ENCODE assay signal across 8 cellular contexts in the genomic region with DNA sequence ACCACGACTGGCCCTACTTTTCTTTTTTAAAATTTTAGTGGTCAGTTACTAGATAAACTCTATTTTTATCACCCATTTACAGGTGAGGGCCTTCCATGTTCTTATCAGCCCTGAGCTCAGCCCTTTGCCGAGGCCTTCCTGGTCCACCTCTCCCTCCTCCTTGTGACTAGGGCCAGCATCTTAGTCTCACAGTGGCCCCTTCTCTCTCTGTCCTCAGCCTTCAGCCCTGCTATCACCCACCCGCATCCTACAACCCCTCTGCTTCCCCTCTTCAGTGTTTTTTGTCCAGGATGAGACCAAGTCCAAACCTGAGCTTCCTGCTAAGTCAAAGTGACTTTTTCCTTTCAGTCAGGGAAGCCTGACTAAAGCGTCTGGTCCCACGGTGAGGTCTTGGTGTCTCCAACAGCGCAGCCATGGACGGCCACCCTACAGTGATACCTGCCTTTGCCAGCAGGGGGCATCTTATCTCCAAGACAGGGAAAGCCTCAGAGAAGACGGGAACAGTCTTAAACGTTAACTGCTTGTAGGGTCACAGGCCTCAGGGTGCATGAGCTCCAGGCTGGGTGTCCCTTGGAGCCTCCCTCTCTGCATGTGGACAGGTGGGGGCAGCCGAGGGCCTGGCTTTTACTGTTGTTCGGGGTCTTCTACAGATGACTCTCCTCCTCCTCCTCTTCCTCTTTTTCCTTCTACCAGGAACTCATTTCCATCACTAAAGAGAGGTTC. TPM values are rescaled to one million over a fixed set of nuclear protein-coding genes. Genes with fewer than 3 reads are reported as not detected.
DNase-seq lines count a peak whose midpoint lies in the region; ATAC-seq, FAIRE-seq and TF ChIP-seq lines count a peak whose summit lies in the region.

No MANE protein-coding gene starts in this region.

- no peak overlapping the region for H3K27ac ChIP-seq in endothelial cell of umbilical vein (ENCODE audit: insufficient read depth, low read depth, low read length)
- no peak overlapping the region for H3K27ac ChIP-seq in naive thymus-derived CD4-positive, alpha-beta T cell (ENCODE audit: low read depth, low read length)
- no peak overlapping the region for H3K27ac ChIP-seq in stomach

- POLR2A ChIA-PET in activated CD4-positive, alpha-beta memory T cell treated with anti-CD3 and anti-CD28 coated beads, Interleukin-2, amount 10 ng/mL, durations not matched to agents 7 days and 5 days (lab: Charles Lee): interaction anchor here (1.8 kb wide), 1 partner anchor 11 kb away, joined by 4 read pairs; no protein-coding TSS in a partner anchor
- POLR2A ChIA-PET in endothelial cell of umbilical vein (lab: Charles Lee): no interaction called here
- POLR2A ChIA-PET in naive thymus-derived CD4-positive, alpha-beta T cell (lab: Charles Lee): interaction anchor here (0.6 to 1.2 kb wide), 5 partner anchors 15 to 462 kb away, joined by 3 to 5 read pairs (median 3); no protein-coding TSS in a partner anchor

- H3K4me1 Mint-ChIP-seq in activated CD4-positive, alpha-beta memory T cell treated with anti-CD3 and anti-CD28 coated beads, Interleukin-2, amount 10 ng/mL, durations not matched to agents 7 days and 5 days: peaks cover 25% of the 10 kb centered on the region
- H3K4me1 Mint-ChIP-seq in naive thymus-derived CD4-positive, alpha-beta T cell: peaks cover 9 to 48% (median 38%) of the 10 kb centered on the region in 7 donors

- WGBS in stomach, 5 donors: 15 to 42% (median 26%) methylated on average over 5 to 11 of the region's 11 CpGs

- H2AFZ ChIP-seq in endothelial cell of umbilical vein (ENCODE audit: low read depth, low read length): no peak overlapping the region

- ATAC-seq in GM21381 (IDR thresholded peaks at IDR 0.05; ENCODE audit: unreplicated experiment): peak; percentile 60
- peak; percentile 82 for ATAC-seq in naive thymus-derived CD4-positive, alpha-beta T cell
- no peak for ATAC-seq in HG02642 (IDR thresholded peaks at IDR 0.05; ENCODE audit: poor library complexity, unreplicated experiment)

- dilution Hi-C loops in endothelial cell of umbilical vein (cut with MboI; ENCODE audit: extremely low pct_ligation_motif_present, low sequenced_read_pairs): no loop called here

- BruUV-seq in endothelial cell of umbilical vein (replicated peaks; lab: Mats Ljungman, UMichigan): no TSS peak

- H3K27me3 Mint-ChIP-seq in activated CD4-positive, alpha-beta memory T cell treated with anti-CD3 and anti-CD28 coated beads, Interleukin-2, amount 10 ng/mL, durations not matched to agents 7 days and 5 days: peaks cover 1% of the 10 kb centered on the region
- H3K27me3 Mint-ChIP-seq in naive thymus-derived CD4-positive, alpha-beta T cell: peaks cover 0 to 9% (median 0%) of the 10 kb centered on the region in 5 donors

- intact Hi-C loops in endothelial cell of umbilical vein (cut with micrococcal nuclease) (loop anchor here (1.0 to 5.0 kb wide), 2 partner anchors 463 to 546 kb away; no protein-coding TSS in a partner anchor), stomach (cut with DNase I; ENCODE audit: low total_unique reads) (no loop called here)
- intact Hi-C loops in naive thymus-derived CD4-positive, alpha-beta T cell (cut with micrococcal nuclease): loop anchor here (1.0 kb wide), 2 partner anchors 463 to 585 kb away; no protein-coding TSS in a partner anchor

- DNase-seq in CD1c-positive myeloid dendritic cell (ENCODE audit: extremely low spot score): peak; percentile 50
- DNase-seq in NCI-H460 (ENCODE audit: extremely low read depth, low read depth): peak; percentile 58
- peak; percentile 65 for DNase-seq in activated CD4-positive, alpha-beta memory T cell treated with anti-CD3 and anti-CD28 coated beads, Interleukin-2, amount 10 ng/mL, durations not matched to agents 7 days and 5 days
- peak; percentile 39 for DNase-seq in endothelial cell of umbilical vein (ENCODE audit: low read depth, low spot score)
- DNase-seq in naive thymus-derived CD4-positive, alpha-beta T cell: peak; percentile 38 to 72 (median 57)
- DNase-seq in stomach: peak; percentile 69

- no peak overlapping the region for H3K4me3 Mint-ChIP-seq in activated CD4-positive, alpha-beta memory T cell treated with anti-CD3 and anti-CD28 coated beads, Interleukin-2, amount 10 ng/mL, durations not matched to agents 7 days and 5 days
- H3K4me3 Mint-ChIP-seq in naive thymus-derived CD4-positive, alpha-beta T cell: peak overlapping the region in 6 of 10 donors; percentile 7 to 77 (median 62)

- TF ChIP-seq EP300 in stomach (IDR thresholded peaks at IDR 0.05): no peak

- H3K4me1 ChIP-seq in endothelial cell of umbilical vein (ENCODE audit: control insufficient read depth, extremely low read depth, insufficient read depth, low read length): no peaks in the 10 kb centered on the region
- H3K4me1 ChIP-seq in naive thymus-derived CD4-positive, alpha-beta T cell (ENCODE audit: control insufficient read depth in 2 of 2, insufficient read depth in 2 of 2, low read length in 2 of 2): peaks cover 14 to 28% of the 10 kb centered on the region in 2 donors
- H3K4me1 ChIP-seq in stomach: no peaks in the 10 kb centered on the region

- H3K36me3 ChIP-seq in endothelial cell of umbilical vein (ENCODE audit: control insufficient read depth in 2 of 2, extremely low read depth in 1 of 2, insufficient read depth in 2 of 2, low read length in 2 of 2) (no peaks in the 10 kb centered on the region), stomach (no peaks in the 10 kb centered on the region)
- no peaks in the 10 kb centered on the region for H3K36me3 ChIP-seq in naive thymus-derived CD4-positive, alpha-beta T cell (ENCODE audit: control insufficient read depth in 2 of 3, insufficient read depth in 3 of 3, low read length in 3 of 3)

- H3K9me3 ChIP-seq in endothelial cell of umbilical vein (replicated peaks; ENCODE audit: control insufficient read depth, insufficient read depth, low read length) (no peaks in the 10 kb centered on the region), stomach (no peaks in the 10 kb centered on the region)
- no peaks in the 10 kb centered on the region for H3K9me3 ChIP-seq in naive thymus-derived CD4-positive, alpha-beta T cell (ENCODE audit: control insufficient read depth in 2 of 3, low read length in 3 of 3)

- H3K27me3 ChIP-seq in endothelial cell of umbilical vein (ENCODE audit: control insufficient read depth in 2 of 2, insufficient read depth in 2 of 2, low read length in 2 of 2): no peaks in the 10 kb centered on the region
- H3K27me3 ChIP-seq in naive thymus-derived CD4-positive, alpha-beta T cell (ENCODE audit: control insufficient read depth in 2 of 2, insufficient read depth in 2 of 2, low read length in 2 of 2): no peaks in the 10 kb centered on the region
- H3K27me3 ChIP-seq in stomach: peaks cover 0 to 23% (median 0%) of the 10 kb centered on the region in 3 donors

- no peak overlapping the region for H3K27ac Mint-ChIP-seq in activated CD4-positive, alpha-beta memory T cell treated with anti-CD3 and anti-CD28 coated beads, Interleukin-2, amount 10 ng/mL, durations not matched to agents 7 days and 5 days
- peak overlapping the region in 6 of 9 donors; percentile 37 to 95 (median 82) for H3K27ac Mint-ChIP-seq in naive thymus-derived CD4-positive, alpha-beta T cell

- peaks cover 5% of the 10 kb centered on the region for H3K36me3 Mint-ChIP-seq in activated CD4-positive, alpha-beta memory T cell treated with anti-CD3 and anti-CD28 coated beads, Interleukin-2, amount 10 ng/mL, durations not matched to agents 7 days and 5 days (ENCODE audit: low read depth)
- peaks cover 0 to 8% (median 0%) of the 10 kb centered on the region in 5 donors for H3K36me3 Mint-ChIP-seq in naive thymus-derived CD4-positive, alpha-beta T cell

- no peaks in the 10 kb centered on the region for H3K9me3 Mint-ChIP-seq in activated CD4-positive, alpha-beta memory T cell treated with anti-CD3 and anti-CD28 coated beads, Interleukin-2, amount 10 ng/mL, durations not matched to agents 7 days and 5 days
- no peaks in the 10 kb centered on the region for H3K9me3 Mint-ChIP-seq in naive thymus-derived CD4-positive, alpha-beta T cell

- H3K4me3 ChIP-seq in endothelial cell of umbilical vein (replicated peaks in 1 of 3; ENCODE audit: insufficient read depth in 1 of 3, low read depth in 1 of 3, low read length in 3 of 3) (no peak overlapping the region), stomach (no peak overlapping the region)
- no peak overlapping the region for H3K4me3 ChIP-seq in naive thymus-derived CD4-positive, alpha-beta T cell (ENCODE audit: low read length)

- no peak overlapping the region for H3K4me2 ChIP-seq in endothelial cell of umbilical vein (ENCODE audit: insufficient read depth, low read length)

- H3K79me2 ChIP-seq in endothelial cell of umbilical vein (ENCODE audit: control insufficient read depth, insufficient read depth, low read length): no peaks in the 10 kb centered on the region

- peak; percentile 81 for FAIRE-seq in endothelial cell of umbilical vein (lab: Jason Lieb, UNC)

- H4K20me1 ChIP-seq in endothelial cell of umbilical vein (replicated peaks; ENCODE audit: control insufficient read depth, extremely low read depth, insufficient read depth, low read length): no peaks in the 10 kb centered on the region

- TF ChIP-seq CTCF in endothelial cell of umbilical vein (IDR thresholded peaks at IDR 0.05; ENCODE audit: extremely low read depth in 1 of 2, insufficient read depth in 1 of 2, low read depth in 1 of 2, low read length in 2 of 2) (peak; percentile 60 to 68), stomach (IDR thresholded peaks at IDR 0.05) (peak in 5 of 7 experiments; percentile 42 to 66 (median 50))

- CTCF ChIA-PET in activated CD4-positive, alpha-beta memory T cell treated with anti-CD3 and anti-CD28 coated beads, Interleukin-2, amount 10 ng/mL, durations not matched to agents 7 days and 5 days (lab: Charles Lee): interaction anchor here (0.9 to 1.2 kb wide), 6 partner anchors 11 to 671 kb away, joined by 3 to 4 read pairs (median 3); no protein-coding TSS in a partner anchor
- CTCF ChIA-PET in endothelial cell of umbilical vein (lab: Charles Lee): no interaction called here
- CTCF ChIA-PET in naive thymus-derived CD4-positive, alpha-beta T cell (lab: Charles Lee): interaction anchor here (0.6 to 2.1 kb wide), 7 partner anchors 17 to 1433 kb away, joined by 3 to 6 read pairs (median 3); no protein-coding TSS in a partner anchor

- H3K9ac ChIP-seq in endothelial cell of umbilical vein (replicated peaks; ENCODE audit: extremely low read depth, insufficient read depth, low read length): no peak overlapping the region

- H3K9me1 ChIP-seq in endothelial cell of umbilical vein (replicated peaks; ENCODE audit: control insufficient read depth, extremely low read depth, insufficient read depth, low read length): no peaks in the 10 kb centered on the region

- TF ChIP-seq POLR2A in endothelial cell of umbilical vein (IDR thresholded peaks at IDR 0.05; ENCODE audit: low read depth, low read length) (no peak), stomach (IDR thresholded peaks at IDR 0.05) (no peak)

RNA-seq across cellular contexts. Expression of a gene that starts 11.7 kb away (rescaled TPM):
- total RNA-seq in NCI-H460 (2014; rRNA removed; shearing (Covaris generic)): not detected in 2 replicates
- not detected in 2 replicates for polyA plus RNA-seq in NCI-H460 (2014; cell fraction: nucleus; rRNA removed)
- total RNA-seq in activated CD4-positive, alpha-beta memory T cell treated with anti-CD3 and anti-CD28 coated beads, Interleukin-2, amount 10 ng/mL, durations not matched to agents 7 days and 5 days: not detected
- not detected in 2 replicates for total RNA-seq in endothelial cell of umbilical vein
- polyA plus RNA-seq in endothelial cell of umbilical vein: not detected in 2 replicates
- polyA plus RNA-seq in endothelial cell of umbilical vein (2011; cell fraction: cytosol; rRNA removed): not detected in 2 replicates
- polyA plus RNA-seq in endothelial cell of umbilical vein (2011; cell fraction: nucleus; rRNA removed): not detected in 2 replicates
- polyA plus RNA-seq in endothelial cell of umbilical vein (2012): not detected in 2 replicates
- 0.93 TPM in 1 of 2 replicates, not detected in the other for polyA minus RNA-seq in endothelial cell of umbilical vein
- not detected for polyA minus RNA-seq in endothelial cell of umbilical vein (2011; cell fraction: cytosol; rRNA and poly(A)+ RNA removed)
- not detected in 2 replicates for polyA minus RNA-seq in endothelial cell of umbilical vein (2011; cell fraction: nucleus; rRNA and poly(A)+ RNA removed)
- total RNA-seq in naive thymus-derived CD4-positive, alpha-beta T cell: not detected
- not detected for polyA plus RNA-seq in naive thymus-derived CD4-positive, alpha-beta T cell
- total RNA-seq in stomach: not detected
- polyA plus RNA-seq in stomach: not detected

RNA-seq across cellular contexts. Expression of a gene that starts 22.2 kb away (rescaled TPM):
- total RNA-seq in NCI-H460 (2014; rRNA removed; shearing (Covaris generic)): 7.3 and 7.9 TPM in 2 replicates
- polyA plus RNA-seq in NCI-H460 (2014; cell fraction: nucleus; rRNA removed): 6.5 and 8.0 TPM in 2 replicates
- 1 to 10 TPM; 9.3 to 9.9 TPM for total RNA-seq in activated CD4-positive, alpha-beta memory T cell treated with anti-CD3 and anti-CD28 coated beads, Interleukin-2, amount 10 ng/mL, durations not matched to agents 7 days and 5 days
- total RNA-seq in endothelial cell of umbilical vein (2.1 and 2.5 TPM in 2 replicates), stomach (10 to 100 TPM in 1 of 5 donors, 1 to 10 TPM in 4; 1.4 to 20.4 (median 5.7) TPM)
- polyA plus RNA-seq in endothelial cell of umbilical vein (1.5 and 1.6 TPM in 2 replicates), stomach (1 to 10 TPM; 2.1 to 6.4 (median 4.0) TPM)
- 1.6 and 1.8 TPM in 2 replicates for polyA plus RNA-seq in endothelial cell of umbilical vein (2011; cell fraction: cytosol; rRNA removed)
- polyA plus RNA-seq in endothelial cell of umbilical vein (2011; cell fraction: nucleus; rRNA removed): 2.2 and 3.0 TPM in 2 replicates
- 1.1 and 1.7 TPM in 2 replicates for polyA plus RNA-seq in endothelial cell of umbilical vein (2012)
- 0.70 and 1.6 TPM in 2 replicates for polyA minus RNA-seq in endothelial cell of umbilical vein
- 0.92 TPM for polyA minus RNA-seq in endothelial cell of umbilical vein (2011; cell fraction: cytosol; rRNA and poly(A)+ RNA removed)
- polyA minus RNA-seq in endothelial cell of umbilical vein (2011; cell fraction: nucleus; rRNA and poly(A)+ RNA removed): 1.4 and 1.6 TPM in 2 replicates
- total RNA-seq in naive thymus-derived CD4-positive, alpha-beta T cell: 10 to 100 TPM in 3 of 5 experiments, 1 to 10 TPM in 2; 8.9 to 16.3 (median 12.3) TPM
- polyA plus RNA-seq in naive thymus-derived CD4-positive, alpha-beta T cell: 1 to 10 TPM; 9.1 to 9.5 TPM

RNA-seq across cellular contexts. Expression of a gene that starts 27.3 kb away (rescaled TPM):
- total RNA-seq in NCI-H460 (2014; rRNA removed; shearing (Covaris generic)): 0.09 and 0.10 TPM in 2 replicates
- not detected in 2 replicates for polyA plus RNA-seq in NCI-H460 (2014; cell fraction: nucleus; rRNA removed)
- total RNA-seq in activated CD4-positive, alpha-beta memory T cell treated with anti-CD3 and anti-CD28 coated beads, Interleukin-2, amount 10 ng/mL, durations not matched to agents 7 days and 5 days: 10 to 100 TPM; 18.4 to 19.1 TPM
- not detected in 2 replicates for total RNA-seq in endothelial cell of umbilical vein
- polyA plus RNA-seq in endothelial cell of umbilical vein: 0.06 and 0.08 TPM in 2 replicates
- polyA plus RNA-seq in endothelial cell of umbilical vein (2011; cell fraction: cytosol; rRNA removed): 0.03 and 0.08 TPM in 2 replicates
- polyA plus RNA-seq in endothelial cell of umbilical vein (2011; cell fraction: nucleus; rRNA removed): not detected in 2 replicates
- polyA plus RNA-seq in endothelial cell of umbilical vein (2012): 0.14 and 0.19 TPM in 2 replicates
- polyA minus RNA-seq in endothelial cell of umbilical vein: not detected in 2 replicates
- polyA minus RNA-seq in endothelial cell of umbilical vein (2011; cell fraction: cytosol; rRNA and poly(A)+ RNA removed): not detected
- polyA minus RNA-seq in endothelial cell of umbilical vein (2011; cell fraction: nucleus; rRNA and poly(A)+ RNA removed): not detected in 2 replicates
- 10 to 100 TPM in 1 of 5 experiments, 1 to 10 TPM in 2, under 1 TPM in 2; 0.50 to 25.3 (median 1.7) TPM for total RNA-seq in naive thymus-derived CD4-positive, alpha-beta T cell
- under 1 TPM; 0.35 to 0.41 TPM for polyA plus RNA-seq in naive thymus-derived CD4-positive, alpha-beta T cell
- not detected for total RNA-seq in stomach
- under 1 TPM in 2 of 3 donors, not detected in 1; 0.12 to 0.88 TPM for polyA plus RNA-seq in stomach

RNA-seq across cellular contexts. Expression of a gene that starts 30.1 kb away (rescaled TPM):
- total RNA-seq in NCI-H460 (2014; rRNA removed; shearing (Covaris generic)): not detected in 2 replicates
- not detected in 2 replicates for polyA plus RNA-seq in NCI-H460 (2014; cell fraction: nucleus; rRNA removed)
- total RNA-seq in activated CD4-positive, alpha-beta memory T cell treated with anti-CD3 and anti-CD28 coated beads, Interleukin-2, amount 10 ng/mL, durations not matched to agents 7 days and 5 days: not detected
- total RNA-seq in endothelial cell of umbilical vein: not detected in 2 replicates
- not detected in 2 replicates for polyA plus RNA-seq in endothelial cell of umbilical vein
- polyA plus RNA-seq in endothelial cell of umbilical vein (2011; cell fraction: cytosol; rRNA removed): not detected in 2 replicates
- polyA plus RNA-seq in endothelial cell of umbilical vein (2011; cell fraction: nucleus; rRNA removed): not detected in 2 replicates
- polyA plus RNA-seq in endothelial cell of umbilical vein (2012): not detected in 2 replicates
- not detected in 2 replicates for polyA minus RNA-seq in endothelial cell of umbilical vein
- polyA minus RNA-seq in endothelial cell of umbilical vein (2011; cell fraction: cytosol; rRNA and poly(A)+ RNA removed): not detected
- polyA minus RNA-seq in endothelial cell of umbilical vein (2011; cell fraction: nucleus; rRNA and poly(A)+ RNA removed): not detected in 2 replicates
- total RNA-seq in naive thymus-derived CD4-positive, alpha-beta T cell: not detected
- not detected for polyA plus RNA-seq in naive thymus-derived CD4-positive, alpha-beta T cell
- total RNA-seq in stomach: not detected
- polyA plus RNA-seq in stomach: not detected

RNA-seq across cellular contexts. Expression of a gene that starts 39.6 kb away (rescaled TPM):
- not detected in 2 replicates for total RNA-seq in NCI-H460 (2014; rRNA removed; shearing (Covaris generic))
- not detected in 2 replicates for polyA plus RNA-seq in NCI-H460 (2014; cell fraction: nucleus; rRNA removed)
- total RNA-seq in activated CD4-positive, alpha-beta memory T cell treated with anti-CD3 and anti-CD28 coated beads, Interleukin-2, amount 10 ng/mL, durations not matched to agents 7 days and 5 days: not detected
- total RNA-seq in endothelial cell of umbilical vein (not detected in 2 replicates), stomach (not detected)
- polyA plus RNA-seq in endothelial cell of umbilical vein (not detected in 2 replicates), stomach (not detected)
- not detected in 2 replicates for polyA plus RNA-seq in endothelial cell of umbilical vein (2011; cell fraction: cytosol; rRNA removed)
- polyA plus RNA-seq in endothelial cell of umbilical vein (2011; cell fraction: nucleus; rRNA removed): not detected in 2 replicates
- polyA plus RNA-seq in endothelial cell of umbilical vein (2012): not detected in 2 replicates
- polyA minus RNA-seq in endothelial cell of umbilical vein: 1.7 TPM in 1 of 2 replicates, not detected in the other
- polyA minus RNA-seq in endothelial cell of umbilical vein (2011; cell fraction: cytosol; rRNA and poly(A)+ RNA removed): not detected
- polyA minus RNA-seq in endothelial cell of umbilical vein (2011; cell fraction: nucleus; rRNA and poly(A)+ RNA removed): not detected in 2 replicates
- total RNA-seq in naive thymus-derived CD4-positive, alpha-beta T cell: not detected
- polyA plus RNA-seq in naive thymus-derived CD4-positive, alpha-beta T cell: not detected
